17 cellular contexts compared by ENCODE assay signal in genomic region chr1:197127513-197127912, GRCh38.
"Had no signal": no experiment of that assay in that cellular context is flagged by ENCODE, and none has a peak within 500 bp of the region (broad histone marks: within the 10 kb centered on the region; RNA-seq: fewer than 3 reads in every experiment).

No MANE protein-coding gene starts in this region.

- H3K4me3 Mint-ChIP-seq: activated naive CD4-positive, alpha-beta T cell treated with anti-CD3 and anti-CD28 coated beads for 36 hours; activated naive CD8-positive, alpha-beta T cell treated with anti-CD3 and anti-CD28 coated beads, Interleukin-2, amount 50 U/mL, for 24 hours; activated T-helper 17 cell treated with anti-CD3 and anti-CD28 coated beads, Interleukin-2, amount 50 U/mL, for 72 hours; nephron progenitor cell; stimulated activated naive CD8-positive, alpha-beta T cell treated with anti-CD3 and anti-CD28 coated beads, Interleukin-15, amount 100 ng/mL, for 72 hours had no signal

- H3K27me3 Mint-ChIP-seq: activated naive CD8-positive, alpha-beta T cell treated with anti-CD3 and anti-CD28 coated beads, Interleukin-2, amount 50 U/mL, for 24 hours; activated T-helper 17 cell treated with anti-CD3 and anti-CD28 coated beads, Interleukin-2, amount 50 U/mL, for 72 hours; stimulated activated naive CD8-positive, alpha-beta T cell treated with anti-CD3 and anti-CD28 coated beads, Interleukin-15, amount 100 ng/mL, for 72 hours had no signal

- H3K9me3 Mint-ChIP-seq: activated naive CD4-positive, alpha-beta T cell treated with anti-CD3 and anti-CD28 coated beads for 36 hours; activated naive CD8-positive, alpha-beta T cell treated with anti-CD3 and anti-CD28 coated beads, Interleukin-2, amount 50 U/mL, for 24 hours; activated T-helper 17 cell treated with anti-CD3 and anti-CD28 coated beads, Interleukin-2, amount 50 U/mL, for 72 hours; nephron progenitor cell; stimulated activated naive CD8-positive, alpha-beta T cell treated with anti-CD3 and anti-CD28 coated beads, Interleukin-15, amount 100 ng/mL, for 72 hours had no signal

- H3K27me3 ChIP-seq: cardiac muscle cell, gastroesophageal sphincter, spleen, testis, upper lobe of left lung had no signal

- H3K4me1 Mint-ChIP-seq: activated naive CD8-positive, alpha-beta T cell treated with anti-CD3 and anti-CD28 coated beads, Interleukin-2, amount 50 U/mL, for 24 hours; activated T-helper 17 cell treated with anti-CD3 and anti-CD28 coated beads, Interleukin-2, amount 50 U/mL, for 72 hours; stimulated activated naive CD8-positive, alpha-beta T cell treated with anti-CD3 and anti-CD28 coated beads, Interleukin-15, amount 100 ng/mL, for 72 hours had no signal

- ATAC-seq: activated CD4-positive, CD25-positive, alpha-beta regulatory T cell treated with anti-CD3 and anti-CD28 coated beads, Interleukin-2, amount 50 U/mL, for 24 hours; activated naive CD8-positive, alpha-beta T cell treated with anti-CD3 and anti-CD28 coated beads, Interleukin-2, amount 50 U/mL, for 24 hours; activated T-helper 17 cell treated with anti-CD3 and anti-CD28 coated beads, Interleukin-2, amount 50 U/mL, for 72 hours; esophagus mucosa; gastroesophageal sphincter; left colon; lower lobe of right lung; right cardiac atrium; stimulated activated naive CD8-positive, alpha-beta T cell treated with anti-CD3 and anti-CD28 coated beads, Interleukin-15, amount 100 ng/mL, for 72 hours had no signal

- H3K36me3 ChIP-seq: gastroesophageal sphincter, lower lobe of right lung, prostate gland, upper lobe of left lung had no signal

- H3K4me3 ChIP-seq: cardiac muscle cell, gastroesophageal sphincter, lower lobe of right lung, prostate gland, spleen, testis, upper lobe of left lung had no signal

- H3K9me3 ChIP-seq: gastroesophageal sphincter, lower lobe of right lung, prostate gland, spleen, testis, upper lobe of left lung had no signal

- H3K27ac ChIP-seq: cardiac muscle cell, gastroesophageal sphincter, lower lobe of right lung, prostate gland, spleen, testis, upper lobe of left lung had no signal

- H3K27ac Mint-ChIP-seq: activated naive CD4-positive, alpha-beta T cell treated with anti-CD3 and anti-CD28 coated beads for 36 hours; activated naive CD8-positive, alpha-beta T cell treated with anti-CD3 and anti-CD28 coated beads, Interleukin-2, amount 50 U/mL, for 24 hours; activated T-helper 17 cell treated with anti-CD3 and anti-CD28 coated beads, Interleukin-2, amount 50 U/mL, for 72 hours; nephron progenitor cell; stimulated activated naive CD8-positive, alpha-beta T cell treated with anti-CD3 and anti-CD28 coated beads, Interleukin-15, amount 100 ng/mL, for 72 hours had no signal

- H3K4me1 ChIP-seq: gastroesophageal sphincter, lower lobe of right lung, prostate gland, spleen, testis, upper lobe of left lung had no signal

- DNase-seq: activated naive CD4-positive, alpha-beta T cell treated with anti-CD3 and anti-CD28 coated beads for 36 hours; activated naive CD8-positive, alpha-beta T cell treated with anti-CD3 and anti-CD28 coated beads, Interleukin-2, amount 50 U/mL, for 24 hours; left colon; lower lobe of right lung; nephron progenitor cell; right cardiac atrium; spleen; stimulated activated naive CD8-positive, alpha-beta T cell treated with anti-CD3 and anti-CD28 coated beads, Interleukin-15, amount 100 ng/mL, for 72 hours; T-helper 9 cell; testis; upper lobe of left lung had no signal
